25 cellular contexts compared by ENCODE assay signal in the genomic region with DNA sequence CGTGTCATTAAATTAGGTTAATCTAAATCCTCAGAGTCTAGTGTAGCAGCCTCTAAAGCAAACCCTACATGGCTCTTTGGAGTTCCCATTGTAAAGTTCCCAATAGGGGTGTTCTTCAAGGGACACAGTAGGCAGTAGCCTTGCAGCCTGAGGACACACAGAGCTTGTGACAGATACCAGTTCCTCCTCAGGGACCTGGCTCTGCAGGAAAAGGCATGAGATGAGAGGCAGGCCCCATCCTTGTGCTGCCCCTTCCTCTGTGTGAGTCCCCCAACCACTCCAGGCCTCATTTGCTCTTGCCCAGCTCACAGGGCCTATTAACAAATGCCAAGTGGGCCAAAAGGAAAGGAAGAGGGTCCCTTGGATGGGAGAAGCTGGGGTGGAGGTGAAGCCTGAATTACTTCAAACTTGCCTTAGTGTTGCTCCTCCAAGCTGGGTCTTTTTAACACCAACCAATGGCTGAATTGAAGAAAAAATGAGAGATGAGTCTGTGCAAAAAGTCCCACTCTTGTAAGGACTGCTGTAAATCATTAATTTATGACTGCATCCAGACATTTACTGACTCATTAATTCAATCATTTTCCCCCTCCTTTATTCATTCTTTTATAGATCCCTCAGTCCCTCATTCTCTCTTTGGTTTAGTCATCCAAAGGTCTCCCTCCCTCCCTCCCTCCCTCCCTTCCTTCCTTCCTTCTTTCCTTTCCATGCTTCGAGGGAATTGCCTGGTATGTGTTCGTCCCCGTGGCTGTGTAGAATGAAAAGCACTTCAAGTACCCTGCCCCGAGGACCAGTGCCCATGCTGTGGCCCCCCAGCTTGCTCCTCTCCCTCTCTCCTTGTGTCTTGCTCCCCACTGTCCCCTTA. TPM values are rescaled to one million over a fixed set of nuclear protein-coding genes. Genes with fewer than 3 reads are reported as not detected.
DNase-seq lines count a peak whose midpoint lies in the region; ATAC-seq, FAIRE-seq and TF ChIP-seq lines count a peak whose summit lies in the region.
"Had no signal": no experiment of that assay in that cellular context is flagged by ENCODE, and none has a peak within 500 bp of the region (broad histone marks: within the 10 kb centered on the region; RNA-seq: fewer than 3 reads in every experiment).

No MANE protein-coding gene starts in this region.

- no peaks in the 10 kb centered on the region for H3K79me1 ChIP-seq in H1 (ENCODE audit: low read depth, low read length)

- H3F3A ChIP-seq in PC-3 (ENCODE audit: low read length, unreplicated experiment) = peaks cover 3% of the 10 kb centered on the region

- H2AK5ac ChIP-seq in H1 (ENCODE audit: low read depth, low read length) = no peak overlapping the region

- peak overlapping the region; percentile 27; the same call in 1 of the 2 replicates for H3K9ac ChIP-seq in PC-3 (ENCODE audit: low read length)
- H3K9ac ChIP-seq in H1 (replicated peaks in 1 of 4; ENCODE audit: extremely low read depth in 1 of 4, low read depth in 3 of 4, low read length in 3 of 4) = no peak overlapping the region

- no peak overlapping the region for H2BK20ac ChIP-seq in H1 (ENCODE audit: low read length)

- no peak for TF ChIP-seq RAD21 in H1 (IDR thresholded peaks at IDR 0.05 in 1 of 2, conservative IDR thresholded peaks at IDR 0.05 in 1 of 2; ENCODE audit: low read depth in 2 of 2, low read length in 2 of 2)

- H3K9me2 ChIP-seq in PC-3 (replicated peaks; ENCODE audit: low read length) = no peaks in the 10 kb centered on the region

- H3K23ac ChIP-seq in H1 (ENCODE audit: insufficient read length) = no peak overlapping the region

- no peak overlapping the region for H4K91ac ChIP-seq in H1 (replicated peaks; ENCODE audit: insufficient read length, low read length)

- H3K27me3 ChIP-seq in PC-3 (ENCODE audit: low read length) = no peaks in the 10 kb centered on the region
- no peaks in the 10 kb centered on the region for H3K27me3 ChIP-seq in H1 (replicated peaks in 1 of 4; ENCODE audit: control insufficient read depth in 3 of 4, extremely low read depth in 1 of 4, insufficient read depth in 3 of 4, low read length in 3 of 4)
- H3K27me3 ChIP-seq in psoas muscle (ENCODE audit: insufficient read depth in 3 of 3, low read length in 2 of 3) = peaks cover 0 to 1% (median 0%) of the 10 kb centered on the region in 3 donors

- H3K4me1 ChIP-seq in PC-3 (ENCODE audit: insufficient read depth, low read length) (peaks cover 60% of the 10 kb centered on the region), H1 (replicated peaks in 1 of 4; ENCODE audit: control insufficient read depth in 3 of 4, insufficient read depth in 4 of 4, low read length in 3 of 4) (peaks cover 0 to 4% (median 0%) of the 10 kb centered on the region in 4 experiments; a peak in 2 of 7 replicates), psoas muscle (no peaks in the 10 kb centered on the region)
- H3K4me1 ChIP-seq: gastroesophageal sphincter, lower lobe of right lung had no signal

- H2BK120ac ChIP-seq in H1 (replicated peaks; ENCODE audit: low read depth, low read length) = no peak overlapping the region

- H3K9me3 ChIP-seq in PC-3 (ENCODE audit: low read length) = no peaks in the 10 kb centered on the region
- H3K9me3 ChIP-seq in H1 (ENCODE audit: insufficient read depth in 2 of 2, low read depth in 1 of 2, low read length in 1 of 2) = no peaks in the 10 kb centered on the region
- H3K9me3 ChIP-seq in psoas muscle = no peaks in the 10 kb centered on the region
- H3K9me3 ChIP-seq: gastroesophageal sphincter, lower lobe of right lung had no signal

- H3K79me2 ChIP-seq in PC-3 (ENCODE audit: low read length) (no peaks in the 10 kb centered on the region), H1 (ENCODE audit: control insufficient read depth in 1 of 2, insufficient read depth in 2 of 2, low read length in 2 of 2) (no peaks in the 10 kb centered on the region)

- 0 out of 2 replicates have a peak overlapping the region, but pooled peaks have one; percentile 25 for H4K8ac ChIP-seq in H1 (ENCODE audit: extremely low read depth, insufficient read depth, low read length)

- H4K5ac ChIP-seq in H1 (ENCODE audit: insufficient read length, low read depth, low read length) = no peak overlapping the region

- WGBS in H1 (ENCODE audit: extremely low coverage in 1 of 2, insufficient coverage in 1 of 2, insufficient read length in 1 of 2, insufficient replicate concordance in 2 of 2, low coverage in 1 of 2, low lambda C conversion rate in 2 of 2, missing lambda C conversion rate in 1 of 2), 2 experiments = 85% methylated on average over 1 of the region's 5 CpGs; no CpG with 5 or more reads in 1 of the 2 experiments
- 51 to 62% (median 59%) methylated on average over 5 of the region's 5 CpGs for WGBS in psoas muscle, 3 donors

- DNase-seq in EH (ENCODE audit: low read depth) (peak; percentile 73), PC-3 (peak; percentile 74), H1 (ENCODE audit: low read depth in 1 of 2, low spot score in 2 of 2) (no peak), renal cortical epithelial cell (ENCODE audit: low read depth) (peak; percentile 98), psoas muscle (no peak), cerebellum (ENCODE audit: low spot score) (no peak)
- DNase-seq in effector CD8-positive, alpha-beta T cell (lab: John Stamatoyannopoulos, UW) = no peak
- DNase-seq: activated CD4-positive, alpha-beta T cell treated with anti-CD3 and anti-CD28 coated beads, Interleukin-2, amount 10 ng/mL, durations not matched to agents 7 days and 5 days; activated CD8-positive, alpha-beta memory T cell treated with anti-CD3 and anti-CD28 coated beads, Interleukin-2, amount 10 ng/mL, durations not matched to agents 7 days and 5 days; CD4-positive, alpha-beta T cell; cerebellar nuclear complex; effector memory CD4-positive, alpha-beta T cell; KBM-7; lower lobe of right lung; NCI-H69; SHP77; small intestine; stimulated activated CD4-positive, alpha-beta T cell treated with anti-CD3 and anti-CD28 coated beads, Interleukin-2, amount 100 ng/mL, for 48 hours; stimulated activated naive B cell treated with anti-CD40 and anti-IgM and Interleukin-4, amounts not matched to agents 10 μg/mL and 1 μg/mL and 100 μg/mL, for 72 hours; T-helper 1 cell had no signal

- no peak overlapping the region for H3K4me3 ChIP-seq in PC-3 (ENCODE audit: low read length)
- no peak overlapping the region for H3K4me3 ChIP-seq in H1 (ENCODE audit: extremely low read depth in 1 of 4, insufficient read depth in 2 of 4, low read depth in 3 of 4, low read length in 4 of 4)
- no peak overlapping the region for H3K4me3 ChIP-seq in psoas muscle
- H3K4me3 ChIP-seq: gastroesophageal sphincter, lower lobe of right lung had no signal

- ATAC-seq in PC-3 = peak; percentile 37
- no peak for ATAC-seq in psoas muscle
- no peak for ATAC-seq in GM21367 (IDR thresholded peaks at IDR 0.05; ENCODE audit: unreplicated experiment)
- ATAC-seq: activated CD8-positive, alpha-beta memory T cell treated with anti-CD3 and anti-CD28 coated beads, Interleukin-2, amount 10 ng/mL, durations not matched to agents 7 days and 5 days; activated naive CD4-positive, alpha-beta T cell treated with anti-CD3 and anti-CD28 coated beads, Interleukin-2, amount 50 U/mL, for 72 hours; esophagus mucosa; gastroesophageal sphincter; lower lobe of right lung; stimulated activated naive B cell treated with anti-CD40 and anti-IgM and Interleukin-4, amounts not matched to agents 10 μg/mL and 1 μg/mL and 100 μg/mL, for 72 hours had no signal

- H4K20me1 ChIP-seq in PC-3 (ENCODE audit: low read length) (no peaks in the 10 kb centered on the region), H1 (replicated peaks in 1 of 2; ENCODE audit: control insufficient read depth in 1 of 2, insufficient read depth in 2 of 2, low read length in 2 of 2) (no peaks in the 10 kb centered on the region)

- H2BK5ac ChIP-seq in H1 (ENCODE audit: low read depth, low read length) = no peak overlapping the region

- BruUV-seq in PC-3 (replicated peaks; lab: Mats Ljungman, UMichigan) = no TSS peak

- H3K27ac ChIP-seq in PC-3 (ENCODE audit: low read length) (peak overlapping the region; percentile 82), H1 (ENCODE audit: low read depth, low read length) (no peak overlapping the region), psoas muscle (no peak overlapping the region)
- H3K27ac ChIP-seq: gastroesophageal sphincter, lower lobe of right lung had no signal

- H2AFZ ChIP-seq in PC-3 (ENCODE audit: low read length) (no peak overlapping the region), H1 (ENCODE audit: low read length) (no peak overlapping the region; the same call in 1 of the 2 replicates)

- H3K23me2 ChIP-seq in H1 (ENCODE audit: low read depth, low read length) = peaks cover 1% of the 10 kb centered on the region; the same call in 1 of the 2 replicates

- POLR2A ChIA-PET in PC-3 (lab: Charles Lee; ENCODE audit: unreplicated experiment) = no interaction called here
- POLR2A ChIA-PET in H1 (lab: Charles Lee; ENCODE audit: partially characterized antibody) = no interaction called here

- no peak for TF ChIP-seq CTCF in PC-3 (conservative IDR thresholded peaks at IDR 0.05; ENCODE audit: low read depth, low read length)
- no peak for TF ChIP-seq CTCF in H1 (IDR thresholded peaks at IDR 0.05; ENCODE audit: control extremely low read depth in 1 of 3, insufficient read depth in 1 of 3, low read depth in 1 of 3, low read length in 3 of 3)
- TF ChIP-seq CTCF in psoas muscle (IDR thresholded peaks at IDR 0.05) = no peak

- no peak overlapping the region for H2BK12ac ChIP-seq in H1 (ENCODE audit: low read depth, low read length)

- H3K36me3 ChIP-seq in PC-3 (ENCODE audit: low read depth, low read length) (no peaks in the 10 kb centered on the region), H1 (ENCODE audit: control insufficient read depth in 2 of 4, insufficient read depth in 4 of 4, low read length in 3 of 4) (no peaks in the 10 kb centered on the region), psoas muscle (ENCODE audit: insufficient read depth in 1 of 2, low read depth in 1 of 2) (no peaks in the 10 kb centered on the region)
- H3K36me3 ChIP-seq: gastroesophageal sphincter, lower lobe of right lung had no signal

- no peak overlapping the region for H2BK15ac ChIP-seq in H1 (ENCODE audit: low read length)

- H3K18ac ChIP-seq in H1 (ENCODE audit: extremely low read depth, low read length) = no peak overlapping the region

- peak overlapping the region; percentile 73 for H3K4me2 ChIP-seq in PC-3 (ENCODE audit: low read length)
- no peak overlapping the region for H3K4me2 ChIP-seq in H1 (ENCODE audit: insufficient read depth in 1 of 2, low read depth in 2 of 2, low read length in 2 of 2)

- no peak overlapping the region for H3K4ac ChIP-seq in H1 (replicated peaks; ENCODE audit: insufficient read length, low read depth, low read length)

- CTCF ChIA-PET in PC-3 (lab: Charles Lee) (no interaction called here), H1 (lab: Charles Lee; ENCODE audit: partially characterized antibody) (interaction anchor here (0.6 to 12.6 kb wide), 4 partner anchors 8 to 328 kb away, joined by 3 to 103 read pairs (median 3); no protein-coding TSS in a partner anchor)

- FAIRE-seq in H1 (lab: Jason Lieb, UNC) = no peak
- FAIRE-seq: islet of Langerhans, small intestine had no signal

- H3K14ac ChIP-seq in H1 (ENCODE audit: insufficient read length) = no peak overlapping the region

- intact Hi-C loops in PC-3 (cut with micrococcal nuclease) = no loop called here
- intact Hi-C loops in psoas muscle (cut with DNase I) = no loop called here

- H3K56ac ChIP-seq in H1 (replicated peaks; ENCODE audit: insufficient read length, low read depth, low read length) = no peak overlapping the region

- no peak for TF ChIP-seq POLR2A in H1 (IDR thresholded peaks at IDR 0.05; ENCODE audit: control extremely low read depth in 1 of 2, low read depth in 2 of 2, low read length in 2 of 2)

- no peak for TF ChIP-seq EP300 in H1 (IDR thresholded peaks at IDR 0.05; ENCODE audit: borderline replicate concordance in 1 of 2, low read depth in 2 of 2, low read length in 2 of 2)

RNA-seq across cellular contexts. Expression of a gene that starts 35.4 kb away (rescaled TPM):
- total RNA-seq in PC-3 (2014; rRNA removed) = 73.3 and 77.0 TPM in 2 replicates
- total RNA-seq in H1 (2021; fragmentation: NEBNext Ultra II Directional; extraction: Animal tissue kit (Norgen Biotek cat#: 25700)) = 45.3 and 45.8 TPM in 2 replicates
- 27.2 and 28.3 TPM in 2 replicates for polyA plus RNA-seq in H1 (2011; rRNA removed)
- 41.7 TPM for polyA plus RNA-seq in H1 (2011; cell fraction: cytosol; rRNA removed)
- 13.3 TPM for polyA plus RNA-seq in H1 (2011; cell fraction: nucleus; rRNA removed)
- polyA plus RNA-seq in H1 (2012, experiment 1 of 2) = 36.8 to 38.8 TPM (median 37.5 TPM) in 4 replicates
- polyA plus RNA-seq in H1 (2012, experiment 2 of 2) = 7.3 TPM
- polyA plus RNA-seq in H1 (2013, experiment 1 of 2) = 41.7 TPM
- 40.3 TPM for polyA plus RNA-seq in H1 (2013, experiment 2 of 2)
- 10.7 and 20.1 TPM in 2 replicates for polyA minus RNA-seq in H1 (2011; rRNA and poly(A)+ RNA removed)
- polyA minus RNA-seq in H1 (2011; cell fraction: cytosol; rRNA and poly(A)+ RNA removed) = 9.1 TPM
- 25.5 TPM for polyA minus RNA-seq in H1 (2011; cell fraction: nucleus; rRNA and poly(A)+ RNA removed)
- total RNA-seq in renal cortical epithelial cell = 78.1 and 116 TPM in 2 replicates
- total RNA-seq in psoas muscle = 100 to 1,000 TPM in 1 of 4 donors, 10 to 100 TPM in 3; 67.4 to 108 (median 81.1) TPM
- 100 to 1,000 TPM in 2 of 3 donors, 10 to 100 TPM in 1; 97.9 to 143 (median 126) TPM for polyA plus RNA-seq in psoas muscle
- 48.0 TPM for total RNA-seq in cerebellum

Comparison
In these comparisons a context has a peak if more than half of its experiments do, and no peak if none do; other contexts are left out.
1. DNase-seq: peak in EH (single experiment), PC-3 (single experiment) and renal cortical epithelial cell (single experiment); none in H1 (0 of 2), psoas muscle (0 of 2), effector CD8-positive, alpha-beta T cell (single experiment) and cerebellum (single experiment).